ENCODE assay signal across 1 cellular context in genomic region chr5:11013793-11014192, GRCh38.
TF ChIP-seq lines count a peak whose summit lies in the region.

No MANE protein-coding gene starts in this region.

TF ChIP-seq in WTC11, 78 proteins besides CTCF, POLR2A, EP300 and RAD21 (continued from another document):
- no peak for TF ChIP-seq ZNF532 (CRISPR knock-in tag; IDR thresholded peaks at IDR 0.05; ENCODE audit: borderline replicate concordance)
- TF ChIP-seq SOX15 (CRISPR knock-in tag; IDR thresholded peaks at IDR 0.05) = no peak
- no peak for TF ChIP-seq ATF1 (CRISPR knock-in tag; IDR thresholded peaks at IDR 0.05)
- no peak for TF ChIP-seq NR1H2 (CRISPR knock-in tag; IDR thresholded peaks at IDR 0.05)
- no peak for TF ChIP-seq IRF2 (CRISPR knock-in tag; IDR thresholded peaks at IDR 0.05; ENCODE audit: borderline replicate concordance, low read depth)
- TF ChIP-seq PRDM15 (CRISPR knock-in tag; IDR thresholded peaks at IDR 0.05) = no peak
- TF ChIP-seq SMAD4 (CRISPR knock-in tag; IDR thresholded peaks at IDR 0.05) = no peak
- no peak for TF ChIP-seq ZBTB43 (CRISPR knock-in tag; IDR thresholded peaks at IDR 0.05)
